Comparison of ENCODE assay signal across 8 cellular contexts in the genomic region with DNA sequence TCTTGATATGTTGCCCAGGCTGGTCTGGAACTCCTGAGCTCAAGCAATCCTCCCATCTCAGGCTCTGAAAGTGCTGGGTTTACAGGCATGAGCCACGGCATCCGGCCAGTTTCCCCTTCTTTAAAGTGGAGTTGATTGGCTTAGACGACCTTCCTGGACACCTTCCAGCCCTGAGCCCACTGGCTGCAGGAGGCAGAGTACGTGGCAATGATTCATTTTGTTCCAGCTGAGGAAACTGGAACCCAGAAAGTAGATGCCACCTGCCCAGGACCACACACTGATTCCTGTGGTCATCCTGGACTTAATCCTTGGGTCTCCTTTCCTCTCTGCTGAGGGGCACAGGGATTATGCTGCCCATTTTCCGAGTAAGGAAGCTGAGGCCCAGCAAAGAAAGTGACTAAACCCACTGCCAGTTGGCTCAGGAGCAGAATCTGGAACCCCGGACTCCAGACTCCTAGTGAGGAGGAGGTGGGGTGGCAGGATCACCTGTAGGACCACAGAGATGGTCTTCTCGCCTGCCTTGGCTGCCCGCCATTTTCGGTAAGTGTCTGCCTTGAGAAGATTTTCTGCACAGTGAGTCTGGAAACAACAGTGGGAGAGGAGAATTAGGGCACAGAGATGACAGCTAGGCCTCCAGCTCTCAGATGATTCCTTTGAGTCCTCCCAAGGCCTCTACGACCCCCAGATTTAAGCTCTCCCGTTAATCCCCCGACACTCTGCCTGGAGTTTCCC. TPM values are rescaled to one million over a fixed set of nuclear protein-coding genes. Genes with fewer than 3 reads are reported as not detected.
DNase-seq lines count a peak whose midpoint lies in the region; ATAC-seq and TF ChIP-seq lines count a peak whose summit lies in the region.

No MANE protein-coding gene starts in this region.

- peaks cover 10 to 22% of the 10 kb centered on the region in 2 donors for H3K36me3 Mint-ChIP-seq in CD4-positive, alpha-beta memory T cell

- no peaks in the 10 kb centered on the region for H3K27me3 ChIP-seq in CD4-positive, alpha-beta memory T cell (ENCODE audit: insufficient read depth, low read length)
- H3K27me3 ChIP-seq in Loucy (ENCODE audit: insufficient read depth, low read length, poor library complexity, severe bottlenecking) (no peaks in the 10 kb centered on the region), breast epithelium (no peaks in the 10 kb centered on the region), mononuclear cell (ENCODE audit: insufficient read depth, low read length) (no peaks in the 10 kb centered on the region)

- peaks cover 60% of the 10 kb centered on the region for H3K79me2 ChIP-seq in Loucy (ENCODE audit: insufficient read depth, low read length)

- no peaks in the 10 kb centered on the region for H3K9me2 ChIP-seq in Loucy (replicated peaks; ENCODE audit: low read depth, low read length)

- TF ChIP-seq POLR2A in breast epithelium (IDR thresholded peaks at IDR 0.05): no peak

- H3K27ac ChIP-seq in CD4-positive, alpha-beta memory T cell (ENCODE audit: low read depth, low read length): peak overlapping the region; percentile 99
- H3K27ac ChIP-seq in breast epithelium: peak overlapping the region; percentile 70 to 91

- peak overlapping the region; percentile 100 for H3K4me2 ChIP-seq in Loucy (ENCODE audit: low read depth, low read length, poor library complexity, severe bottlenecking)

- peak in 1 of 5 donors; percentile 6 for DNase-seq in CD4-positive, alpha-beta memory T cell
- DNase-seq in breast epithelium (ENCODE audit: low spot score in 2 of 2) (no peak), activated gamma-delta T cell treated with Interleukin-2 at 50 U/mL for 16 hours (no peak)
- no peak for DNase-seq in activated CD4-positive, alpha-beta T cell treated with anti-CD3 and anti-CD28 coated beads, Interleukin-2, amount 50 U/mL, for 48 hours

- no peaks in the 10 kb centered on the region for H3K9me3 Mint-ChIP-seq in CD4-positive, alpha-beta memory T cell

- peak overlapping the region; percentile 98 to 99 (median 99) for H3K27ac Mint-ChIP-seq in CD4-positive, alpha-beta memory T cell

- H3K4me1 ChIP-seq in CD4-positive, alpha-beta memory T cell (ENCODE audit: insufficient read depth, low read length): peaks cover 23% of the 10 kb centered on the region
- H3K4me1 ChIP-seq in Loucy (ENCODE audit: insufficient read depth, low read length, poor library complexity, severe bottlenecking) (peaks cover 31% of the 10 kb centered on the region), breast epithelium (peaks cover 0 to 7% of the 10 kb centered on the region in 2 donors), mononuclear cell (ENCODE audit: insufficient read depth, low read length) (peaks cover 19% of the 10 kb centered on the region)

- peaks cover 0 to 2% of the 10 kb centered on the region in 2 donors for H3K27me3 Mint-ChIP-seq in CD4-positive, alpha-beta memory T cell

- TF ChIP-seq CTCF in Loucy (conservative IDR thresholded peaks at IDR 0.05; ENCODE audit: low read length) (no peak), breast epithelium (IDR thresholded peaks at IDR 0.05) (no peak)

- ATAC-seq in GM21576 (IDR thresholded peaks at IDR 0.05; ENCODE audit: unreplicated experiment) (no peak), GM18907 (IDR thresholded peaks at IDR 0.05; ENCODE audit: unreplicated experiment) (no peak)

- intact Hi-C loops in CD4-positive, alpha-beta memory T cell (cut with micrococcal nuclease): loop anchor here (1.0 to 5.0 kb wide), 5 partner anchors 12 to 70 kb away; a partner anchor contains a TSS
- intact Hi-C loops in breast epithelium (cut with DNase I; ENCODE audit: low total_unique reads): no loop called here

- CTCF ChIA-PET in CD4-positive, alpha-beta memory T cell (lab: Charles Lee; ENCODE audit: partially characterized antibody): interaction anchor here (0.7 to 3.3 kb wide), 12 partner anchors 10 to 142 kb away, joined by 3 to 48 read pairs (median 5); a partner anchor contains a TSS

- no peaks in the 10 kb centered on the region for H3K36me3 ChIP-seq in CD4-positive, alpha-beta memory T cell (ENCODE audit: insufficient read depth, low read length)
- H3K36me3 ChIP-seq in Loucy (ENCODE audit: insufficient read depth, low read length) (no peaks in the 10 kb centered on the region), breast epithelium (no peaks in the 10 kb centered on the region)

- peaks cover 19 to 74% (median 40%) of the 10 kb centered on the region in 4 donors for H3K4me1 Mint-ChIP-seq in CD4-positive, alpha-beta memory T cell

- no peaks in the 10 kb centered on the region for H4K20me1 ChIP-seq in Loucy (ENCODE audit: insufficient read depth, low read length, poor library complexity, severe bottlenecking)

- no peaks in the 10 kb centered on the region for H3F3A ChIP-seq in Loucy (ENCODE audit: low read depth)

- no peak overlapping the region for H2AFZ ChIP-seq in Loucy (ENCODE audit: low read length)

- POLR2A ChIA-PET in CD4-positive, alpha-beta memory T cell (lab: Charles Lee; ENCODE audit: partially characterized antibody): interaction anchor here (0.7 to 4.1 kb wide), 11 partner anchors 10 to 180 kb away, joined by 3 to 49 read pairs (median 7); a partner anchor contains a TSS

- H3K9me3 ChIP-seq in CD4-positive, alpha-beta memory T cell (ENCODE audit: control insufficient read depth in 1 of 2, low read length in 2 of 2): no peaks in the 10 kb centered on the region
- H3K9me3 ChIP-seq in Loucy (ENCODE audit: insufficient read depth, low read depth, low read length): no peaks in the 10 kb centered on the region
- no peaks in the 10 kb centered on the region for H3K9me3 ChIP-seq in breast epithelium
- H3K9me3 ChIP-seq in mononuclear cell (ENCODE audit: low read depth, low read length): no peaks in the 10 kb centered on the region

- H3K4me3 ChIP-seq in CD4-positive, alpha-beta memory T cell (ENCODE audit: low read length in 2 of 2): peak overlapping the region; percentile 79 to 100
- H3K4me3 ChIP-seq in Loucy (ENCODE audit: low read length, poor library complexity, severe bottlenecking): peak overlapping the region; percentile 85
- H3K4me3 ChIP-seq in breast epithelium: peak overlapping the region; percentile 69 to 87 (median 69)
- peak overlapping the region; percentile 96 for H3K4me3 ChIP-seq in mononuclear cell (ENCODE audit: low read length)

- peak overlapping the region; percentile 98 for H3K9ac ChIP-seq in Loucy (ENCODE audit: low read depth, low read length, poor library complexity, severe bottlenecking)

- peak overlapping the region; percentile 93 to 99 (median 96) for H3K4me3 Mint-ChIP-seq in CD4-positive, alpha-beta memory T cell

RNA-seq across cellular contexts. Expression of a gene that starts 0.7 kb away (rescaled TPM):
- 10 to 100 TPM; 33.4 to 41.0 TPM for total RNA-seq in CD4-positive, alpha-beta memory T cell
- polyA plus RNA-seq in CD4-positive, alpha-beta memory T cell: 10 to 100 TPM; 16.3 to 29.1 TPM
- 10 to 100 TPM; 21.0 to 30.6 (median 29.0) TPM for total RNA-seq in breast epithelium
- total RNA-seq in mononuclear cell: 14.2 TPM

RNA-seq across cellular contexts. Expression of a gene that starts 1.0 kb away (rescaled TPM):
- under 1 TPM; 0.33 to 0.84 TPM for total RNA-seq in CD4-positive, alpha-beta memory T cell
- polyA plus RNA-seq in CD4-positive, alpha-beta memory T cell: 1 to 10 TPM in 1 of 2 donors, not detected in 1; 1.3 TPM
- total RNA-seq in breast epithelium: 10 to 100 TPM in 1 of 3 donors, 1 to 10 TPM in 2; 4.5 to 12.5 (median 6.9) TPM
- total RNA-seq in mononuclear cell: 0.63 TPM

RNA-seq across cellular contexts. Expression of a gene that starts 21.3 kb away (rescaled TPM):
- total RNA-seq in CD4-positive, alpha-beta memory T cell: 10 to 100 TPM; 16.5 to 17.9 TPM
- polyA plus RNA-seq in CD4-positive, alpha-beta memory T cell: 1 to 10 TPM in 1 of 2 donors, under 1 TPM in 1; 0.37 to 2.2 TPM
- total RNA-seq in breast epithelium (10 to 100 TPM; 14.9 to 17.4 (median 16.1) TPM), mononuclear cell (19.5 TPM)

RNA-seq across cellular contexts. Expression of a gene that starts 21.8 kb away (rescaled TPM):
- total RNA-seq in CD4-positive, alpha-beta memory T cell: 10 to 100 TPM; 18.4 to 18.6 TPM
- 10 to 100 TPM in 1 of 2 donors, 1 to 10 TPM in 1; 8.4 to 13.0 TPM for polyA plus RNA-seq in CD4-positive, alpha-beta memory T cell
- total RNA-seq in breast epithelium (10 to 100 TPM; 14.2 to 18.0 (median 14.8) TPM), mononuclear cell (3.9 TPM)

RNA-seq across cellular contexts. Expression of a gene that starts 37.3 kb away (rescaled TPM):
- under 1 TPM; 0.83 to 0.99 TPM for total RNA-seq in CD4-positive, alpha-beta memory T cell
- polyA plus RNA-seq in CD4-positive, alpha-beta memory T cell: under 1 TPM in 1 of 2 donors, not detected in 1; 0.10 TPM
- total RNA-seq in breast epithelium (1 to 10 TPM in 1 of 3 donors, under 1 TPM in 2; 0.32 to 1.6 (median 0.33) TPM), mononuclear cell (0.10 TPM)
